ENCODE assay signal across 20 cellular contexts in genomic region chr1:239558992-239559391, GRCh38.
DNase-seq lines count a peak whose midpoint lies in the region; ATAC-seq, FAIRE-seq and TF ChIP-seq lines count a peak whose summit lies in the region.
"Had no signal": no experiment of that assay in that cellular context is flagged by ENCODE, and none has a peak within 500 bp of the region (broad histone marks: within the 10 kb centered on the region; RNA-seq: fewer than 3 reads in every experiment).

No MANE protein-coding gene starts in this region.

- ATAC-seq in right lobe of liver, result peak in 3 of 4 donors; percentile 25 to 58 (median 51)
- no peak for ATAC-seq in HepG2
- peak; percentile 72 for ATAC-seq in PC-3
- ATAC-seq: T-cell had no signal

- H3K36me3 Mint-ChIP-seq in neural progenitor cell, result no peaks in the 10 kb centered on the region
- H3K36me3 Mint-ChIP-seq: T-cell had no signal

- POLR2A ChIA-PET in HepG2 (lab: Yijun Ruan, JAX) (no interaction called here), PC-3 (lab: Charles Lee; ENCODE audit: unreplicated experiment) (interaction anchor here (1.0 kb wide), 1 partner anchor 27 kb away, joined by 7 read pairs; no protein-coding TSS in a partner anchor)

- no peaks in the 10 kb centered on the region for H3K9me3 Mint-ChIP-seq in neural progenitor cell
- H3K9me3 Mint-ChIP-seq: endodermal cell, T-cell had no signal

- H3K27ac ChIP-seq in right lobe of liver (no peak overlapping the region), HepG2 (ENCODE audit: extremely low read length, insufficient read depth, low read length) (no peak overlapping the region), PC-3 (ENCODE audit: low read length) (peak overlapping the region; percentile 79), dorsolateral prefrontal cortex (no peak overlapping the region), neural progenitor cell (no peak overlapping the region)
- H3K27ac ChIP-seq: Peyer's patch, tibial artery had no signal

- no peak for FAIRE-seq in HepG2 (lab: Jason Lieb, UNC)
- FAIRE-seq: HTR-8/SVneo had no signal

- in situ Hi-C loops in HepG2 (cut with HindIII; ENCODE audit: extremely low pct_ligation_motif_present, low pct_unique_long_range_greater_than_20kb), result no loop called here

- no peak overlapping the region for H3K9ac ChIP-seq in HepG2 (ENCODE audit: insufficient read depth, low read depth, low read length)
- H3K9ac ChIP-seq in PC-3 (ENCODE audit: low read length), result peak overlapping the region; percentile 18; the same call in 1 of the 2 replicates
- H3K9ac ChIP-seq in neural progenitor cell, result no peak overlapping the region

- intact Hi-C loops in right lobe of liver (cut with DNase I), result no loop called here
- intact Hi-C loops in HepG2 (cut with micrococcal nuclease; ENCODE audit: unreplicated experiment), result no loop called here
- intact Hi-C loops in PC-3 (cut with micrococcal nuclease), result loop anchor here (5.0 to 10.0 kb wide), 5 partner anchors 43 to 336 kb away; no protein-coding TSS in a partner anchor
- intact Hi-C loops in dorsolateral prefrontal cortex (cut with DNase I), result no loop called here

- H3K79me2 ChIP-seq in HepG2 (ENCODE audit: insufficient read depth, low read length) (no peaks in the 10 kb centered on the region), PC-3 (ENCODE audit: low read length) (no peaks in the 10 kb centered on the region), neural progenitor cell (ENCODE audit: low read depth) (no peaks in the 10 kb centered on the region)

- no peaks in the 10 kb centered on the region for H3K9me2 ChIP-seq in PC-3 (replicated peaks; ENCODE audit: low read length)

- H2AFZ ChIP-seq in HepG2 (ENCODE audit: low read length), result no peak overlapping the region
- no peak overlapping the region for H2AFZ ChIP-seq in PC-3 (ENCODE audit: low read length)
- no peak overlapping the region for H2AFZ ChIP-seq in neural progenitor cell (replicated peaks)

- TF ChIP-seq CTCF in right lobe of liver (IDR thresholded peaks at IDR 0.05) (no peak), HepG2 (CRISPR knock-in tag; IDR thresholded peaks at IDR 0.05) (no peak), PC-3 (conservative IDR thresholded peaks at IDR 0.05; ENCODE audit: low read depth, low read length) (no peak), dorsolateral prefrontal cortex (IDR thresholded peaks at IDR 0.05 in 54 of 56, conservative IDR thresholded peaks at IDR 0.05 in 2 of 56; ENCODE audit: low read depth in 1 of 56, partially characterized antibody in 56 of 56) (no peak), neural progenitor cell (IDR thresholded peaks at IDR 0.05) (no peak)

- H3K27me3 ChIP-seq in right lobe of liver, result no peaks in the 10 kb centered on the region
- no peaks in the 10 kb centered on the region for H3K27me3 ChIP-seq in HepG2 (ENCODE audit: control insufficient read depth in 1 of 2, insufficient read depth in 2 of 2, low read length in 2 of 2)
- no peaks in the 10 kb centered on the region for H3K27me3 ChIP-seq in PC-3 (ENCODE audit: low read length)
- no peaks in the 10 kb centered on the region for H3K27me3 ChIP-seq in dorsolateral prefrontal cortex
- H3K27me3 ChIP-seq in neural progenitor cell, result no peaks in the 10 kb centered on the region
- H3K27me3 ChIP-seq: MG63, Peyer's patch, tibial artery had no signal

- no peaks in the 10 kb centered on the region for H3K36me3 ChIP-seq in right lobe of liver
- no peaks in the 10 kb centered on the region for H3K36me3 ChIP-seq in HepG2 (replicated peaks in 1 of 2; ENCODE audit: control insufficient read depth in 1 of 2, insufficient read depth in 2 of 2, low read length in 2 of 2)
- no peaks in the 10 kb centered on the region for H3K36me3 ChIP-seq in PC-3 (ENCODE audit: low read depth, low read length)
- H3K36me3 ChIP-seq in neural progenitor cell, result no peaks in the 10 kb centered on the region
- H3K36me3 ChIP-seq: MG63, Peyer's patch, tibial artery had no signal

- H3K4me1 ChIP-seq in right lobe of liver, result no peaks in the 10 kb centered on the region
- no peaks in the 10 kb centered on the region for H3K4me1 ChIP-seq in HepG2 (ENCODE audit: insufficient read depth, low read length)
- H3K4me1 ChIP-seq in PC-3 (ENCODE audit: insufficient read depth, low read length), result peaks cover 22% of the 10 kb centered on the region
- H3K4me1 ChIP-seq in neural progenitor cell, result no peaks in the 10 kb centered on the region
- H3K4me1 ChIP-seq: Peyer's patch, tibial artery had no signal

- H3K9me3 ChIP-seq in right lobe of liver, result no peaks in the 10 kb centered on the region
- H3K9me3 ChIP-seq in HepG2 (ENCODE audit: low read length), result peaks cover 54% of the 10 kb centered on the region
- no peaks in the 10 kb centered on the region for H3K9me3 ChIP-seq in PC-3 (ENCODE audit: low read length)
- no peaks in the 10 kb centered on the region for H3K9me3 ChIP-seq in neural progenitor cell (ENCODE audit: low read depth)
- H3K9me3 ChIP-seq: MG63, Peyer's patch, tibial artery had no signal

- DNase-seq in right lobe of liver (no peak), HepG2 (ENCODE audit: low spot score) (no peak), PC-3 (peak; percentile 69), iris pigment epithelial cell (ENCODE audit: low read depth) (peak; percentile 15), dorsolateral prefrontal cortex (no peak), neural progenitor cell (ENCODE audit: low spot score) (no peak), cortex of kidney (lab: John Stamatoyannopoulos, UW) (no peak), hypothalamus (lab: John Stamatoyannopoulos, UW) (no peak)
- DNase-seq: activated T-cell treated with anti-CD3 and anti-CD28 coated beads for 4 hours; central memory CD4-positive, alpha-beta T cell; endodermal cell; HCEC 1CT; MG63; NCI-H2081; NCI-H524; Peyer's patch; stimulated activated CD4-positive, alpha-beta T cell treated with anti-CD3 and anti-CD28 coated beads, Interleukin-4, amount 100 ng/mL, for 1 hour; T-cell; tibial artery had no signal

- H3F3A ChIP-seq in PC-3 (ENCODE audit: low read length, unreplicated experiment) (peaks cover 11% of the 10 kb centered on the region), neural progenitor cell (ENCODE audit: low read depth) (no peaks in the 10 kb centered on the region)

- BruUV-seq in HepG2 (replicated peaks; lab: Mats Ljungman, UMichigan) (no TSS peak), PC-3 (replicated peaks; lab: Mats Ljungman, UMichigan) (no TSS peak)

- TF ChIP-seq POLR2A in right lobe of liver (IDR thresholded peaks at IDR 0.05), result no peak
- no peak for TF ChIP-seq POLR2A in HepG2 (IDR thresholded peaks at IDR 0.05; ENCODE audit: insufficient read depth in 1 of 2, low read depth in 2 of 2, low read length in 2 of 2)

- H3K4me3 ChIP-seq in right lobe of liver (no peak overlapping the region), HepG2 (replicated peaks in 1 of 3; ENCODE audit: insufficient read depth in 1 of 3, low read depth in 2 of 3, low read length in 3 of 3) (no peak overlapping the region), PC-3 (ENCODE audit: low read length) (peak overlapping the region; percentile 41), dorsolateral prefrontal cortex (no peak overlapping the region), neural progenitor cell (no peak overlapping the region)
- H3K4me3 ChIP-seq: MG63, Peyer's patch, tibial artery had no signal

- H3K4me2 ChIP-seq in HepG2 (ENCODE audit: low read depth, low read length) (no peak overlapping the region), PC-3 (ENCODE audit: low read length) (peak overlapping the region; percentile 76), neural progenitor cell (no peak overlapping the region)

- CTCF ChIA-PET in HepG2 (lab: Yijun Ruan, JAX; ENCODE audit: low intra/inter-chr PET ratio, low total read pairs) (no interaction called here), PC-3 (lab: Charles Lee) (interaction anchor here (1.0 kb wide), 1 partner anchor 447 kb away, joined by 3 read pairs; no protein-coding TSS in a partner anchor)

- peaks cover 2% of the 10 kb centered on the region for H3K27me3 Mint-ChIP-seq in neural progenitor cell (ENCODE audit: insufficient read depth, low read depth)

- no peak overlapping the region for H3K4me3 Mint-ChIP-seq in neural progenitor cell
- H3K4me3 Mint-ChIP-seq: endodermal cell, T-cell had no signal

- no peak for TF ChIP-seq EP300 in HepG2 (IDR thresholded peaks at IDR 0.05; ENCODE audit: low read depth in 2 of 2, low read length in 2 of 2)
- TF ChIP-seq EP300 in HepG2 (CRISPR knock-in tag; IDR thresholded peaks at IDR 0.05; ENCODE audit: borderline replicate concordance), result no peak

- H3K27ac Mint-ChIP-seq in neural progenitor cell, result no peak overlapping the region
- H3K27ac Mint-ChIP-seq: endodermal cell had no signal

- no peak for TF ChIP-seq RAD21 in HepG2 (CRISPR knock-in tag; IDR thresholded peaks at IDR 0.05)

- H3K4me1 Mint-ChIP-seq in neural progenitor cell, result peaks cover 11% of the 10 kb centered on the region
- H3K4me1 Mint-ChIP-seq: endodermal cell had no signal

- no peaks in the 10 kb centered on the region for H4K20me1 ChIP-seq in HepG2 (ENCODE audit: insufficient read depth, low read length)
- H4K20me1 ChIP-seq in PC-3 (ENCODE audit: low read length), result no peaks in the 10 kb centered on the region
- no peaks in the 10 kb centered on the region for H4K20me1 ChIP-seq in neural progenitor cell (ENCODE audit: low read depth)

TF ChIP-seq in HepG2, 621 proteins besides CTCF, POLR2A, EP300 and RAD21 (continues in another document):
- TF ChIP-seq GZF1 (CRISPR knock-in tag; IDR thresholded peaks at IDR 0.05), result no peak
- TF ChIP-seq GATA4 (IDR thresholded peaks at IDR 0.05; ENCODE audit: borderline replicate concordance, low read depth), result no peak
- no peak for TF ChIP-seq ZNF12 (CRISPR knock-in tag; IDR thresholded peaks at IDR 0.05)
- no peak for TF ChIP-seq SNAI1 (CRISPR knock-in tag; IDR thresholded peaks at IDR 0.05; ENCODE audit: borderline replicate concordance)
- no peak for TF ChIP-seq YEATS2 (CRISPR knock-in tag; IDR thresholded peaks at IDR 0.05; ENCODE audit: borderline replicate concordance)
- TF ChIP-seq ZNF124 (CRISPR knock-in tag; IDR thresholded peaks at IDR 0.05), result no peak
- TF ChIP-seq LRRFIP1 (CRISPR knock-in tag; conservative IDR thresholded peaks at IDR 0.05), result no peak

Comparison
In these comparisons a context has a peak if more than half of its experiments do, and no peak if none do; other contexts are left out.
1. DNase-seq: peak in PC-3 (single experiment) and iris pigment epithelial cell (single experiment); none in right lobe of liver (0 of 3), HepG2 (single experiment), dorsolateral prefrontal cortex (0 of 10), neural progenitor cell (single experiment), cortex of kidney (single experiment) and hypothalamus (0 of 51).